In the genomic region with DNA sequence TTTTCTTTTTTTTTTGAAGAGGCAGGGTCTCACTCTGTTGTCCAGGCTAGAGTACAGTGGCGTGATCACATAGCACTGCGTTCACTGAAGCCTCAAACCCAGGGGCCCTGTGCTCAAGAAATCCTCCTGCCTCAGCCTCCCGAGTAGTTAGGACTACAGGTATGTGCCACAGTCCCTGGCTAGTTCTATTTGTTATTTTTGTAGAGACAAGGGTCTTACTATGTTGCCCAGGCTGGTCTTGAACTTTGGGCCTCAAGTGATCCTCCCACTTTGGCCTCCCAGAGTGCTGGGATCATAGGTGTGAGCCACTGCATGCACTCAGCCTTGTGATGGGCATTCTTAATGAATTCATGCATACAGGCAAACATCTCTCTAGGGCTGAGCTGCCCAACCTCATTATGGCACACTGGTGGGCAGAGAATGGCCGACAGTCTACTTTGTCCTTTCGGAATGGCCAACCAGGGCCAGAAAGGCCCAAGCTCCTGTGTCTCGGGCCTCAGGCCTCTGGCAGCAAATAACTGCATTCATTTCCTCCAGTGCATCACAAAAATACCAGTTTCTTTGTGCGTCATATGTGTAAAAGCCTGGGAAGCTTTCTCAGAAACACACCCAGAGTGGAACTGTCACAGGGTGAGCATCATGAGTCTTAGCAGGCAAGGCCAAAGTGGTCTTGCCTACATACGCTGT, we compare ENCODE assay signal across 18 cellular contexts. TPM values are rescaled to one million over a fixed set of nuclear protein-coding genes. Genes with fewer than 3 reads are reported as not detected.
DNase-seq lines count a peak whose midpoint lies in the region; FAIRE-seq and TF ChIP-seq lines count a peak whose summit lies in the region.
"Had no signal": no experiment of that assay in that cellular context is flagged by ENCODE, and none has a peak within 500 bp of the region (broad histone marks: within the 10 kb centered on the region; RNA-seq: fewer than 3 reads in every experiment).

No MANE protein-coding gene starts in this region.

- DNase-seq in activated naive CD4-positive, alpha-beta T cell treated with anti-CD3 and anti-CD28 coated beads, Interleukin-2, amount 50 U/mL, for 16 hours: no peak
- DNase-seq in Karpas-422 (no peak), kidney (no peak), stomach (no peak), erythroblast (lab: John Stamatoyannopoulos, UW) (no peak), epidermal melanocyte (ENCODE audit: insufficient read length, low spot score) (no peak), globus pallidus (ENCODE audit: low spot score) (no peak)
- DNase-seq: activated T-cell treated with anti-CD3 and anti-CD28 coated beads for 4 hours; amniotic stem cell; central memory CD4-positive, alpha-beta T cell; effector CD8-positive, alpha-beta T cell; GM23248; heart right ventricle; mesendoderm; NCI-H1436; T-helper 9 cell had no signal

- peaks cover 16% of the 10 kb centered on the region for H3K36me3 Mint-ChIP-seq in activated naive CD4-positive, alpha-beta T cell treated with anti-CD3 and anti-CD28 coated beads, Interleukin-2, amount 50 U/mL, for 24 hours

- WGBS in stomach, 5 donors: 85 to 91% (median 88%) methylated on average over 8 of the region's 8 CpGs

- H3K9me2 ChIP-seq in Karpas-422 (replicated peaks; ENCODE audit: insufficient read depth, low read length): no peaks in the 10 kb centered on the region

- H3K79me2 ChIP-seq in Karpas-422 (ENCODE audit: low read length): peaks cover 3% of the 10 kb centered on the region; the same call in 1 of the 2 replicates

- H3K27me3 ChIP-seq in Karpas-422 (ENCODE audit: low read length) (no peaks in the 10 kb centered on the region), stomach (no peaks in the 10 kb centered on the region)
- H3K27me3 ChIP-seq: heart right ventricle had no signal

- peak overlapping the region; percentile 95 for H3K27ac Mint-ChIP-seq in activated naive CD4-positive, alpha-beta T cell treated with anti-CD3 and anti-CD28 coated beads, Interleukin-2, amount 50 U/mL, for 24 hours

- no peak for TF ChIP-seq EP300 in stomach (IDR thresholded peaks at IDR 0.05)

- no peak for TF ChIP-seq CTCF in kidney (IDR thresholded peaks at IDR 0.05; ENCODE audit: borderline replicate concordance, extremely low read depth, insufficient read depth)
- TF ChIP-seq CTCF in stomach (IDR thresholded peaks at IDR 0.05): no peak

- peaks cover 78% of the 10 kb centered on the region for H3K4me1 Mint-ChIP-seq in activated naive CD4-positive, alpha-beta T cell treated with anti-CD3 and anti-CD28 coated beads, Interleukin-2, amount 50 U/mL, for 24 hours

- H2AFZ ChIP-seq in Karpas-422 (ENCODE audit: low read length): no peak overlapping the region
- H2AFZ ChIP-seq: GM23248 had no signal

- no peak overlapping the region for H3K4me3 Mint-ChIP-seq in activated naive CD4-positive, alpha-beta T cell treated with anti-CD3 and anti-CD28 coated beads, Interleukin-2, amount 50 U/mL, for 24 hours

- no peaks in the 10 kb centered on the region for H3K9me3 ChIP-seq in Karpas-422 (ENCODE audit: low read length)
- H3K9me3 ChIP-seq in kidney (ENCODE audit: control insufficient read depth in 1 of 2, low read length in 2 of 2): no peaks in the 10 kb centered on the region
- no peaks in the 10 kb centered on the region for H3K9me3 ChIP-seq in stomach
- H3K9me3 ChIP-seq: heart right ventricle had no signal

- TF ChIP-seq POLR2A in stomach (IDR thresholded peaks at IDR 0.05) (no peak), erythroblast (IDR thresholded peaks at IDR 0.05; ENCODE audit: low read length) (no peak)

- H3K9ac ChIP-seq in Karpas-422 (ENCODE audit: low read length) (no peak overlapping the region), kidney (ENCODE audit: low read length in 2 of 2) (peak overlapping the region in 1 of 2 donors; percentile 24)
- H3K9ac ChIP-seq: GM23248 had no signal

- peaks cover 71% of the 10 kb centered on the region for H3K36me3 ChIP-seq in Karpas-422 (ENCODE audit: insufficient read depth, low read length)
- H3K36me3 ChIP-seq in kidney (ENCODE audit: control insufficient read depth in 1 of 2, insufficient read depth in 2 of 2, low read length in 2 of 2): peaks cover 40 to 65% of the 10 kb centered on the region in 2 donors
- H3K36me3 ChIP-seq in stomach: peaks cover 76 to 99% (median 93%) of the 10 kb centered on the region in 4 donors

- no peak overlapping the region for H3K4me2 ChIP-seq in Karpas-422 (ENCODE audit: low read depth, low read length, poor library complexity, severe bottlenecking)

- no peaks in the 10 kb centered on the region for H4K20me1 ChIP-seq in Karpas-422 (ENCODE audit: insufficient read depth, low read depth, low read length)

- H3K4me3 ChIP-seq in Karpas-422 (ENCODE audit: low read length): no peak overlapping the region
- H3K4me3 ChIP-seq in kidney (ENCODE audit: low read length in 2 of 2): no peak overlapping the region
- H3K4me3 ChIP-seq in stomach: no peak overlapping the region
- H3K4me3 ChIP-seq: GM23248, heart right ventricle had no signal

- no peak for FAIRE-seq in kidney (lab: Jason Lieb, UNC)
- FAIRE-seq: RCC 7860 had no signal

- H3K27ac ChIP-seq in Karpas-422 (ENCODE audit: low read length) (peak overlapping the region; percentile 94), kidney (ENCODE audit: low read depth in 2 of 2, low read length in 2 of 2) (peak overlapping the region; percentile 81 to 84), stomach (peak overlapping the region; percentile 20 to 66 (median 51))
- H3K27ac ChIP-seq: GM23248, heart right ventricle had no signal

- intact Hi-C loops in kidney (cut with DNase I): no loop called here
- intact Hi-C loops in stomach (cut with DNase I; ENCODE audit: low total_unique reads): no loop called here

- no peaks in the 10 kb centered on the region for H3K9me3 Mint-ChIP-seq in activated naive CD4-positive, alpha-beta T cell treated with anti-CD3 and anti-CD28 coated beads, Interleukin-2, amount 50 U/mL, for 24 hours

- H3K27me3 Mint-ChIP-seq in activated naive CD4-positive, alpha-beta T cell treated with anti-CD3 and anti-CD28 coated beads, Interleukin-2, amount 50 U/mL, for 24 hours: no peaks in the 10 kb centered on the region

- H3K4me1 ChIP-seq in Karpas-422 (ENCODE audit: low read length): peaks cover 90% of the 10 kb centered on the region
- H3K4me1 ChIP-seq in kidney (ENCODE audit: control insufficient read depth in 1 of 2, insufficient read depth in 1 of 2, low read depth in 1 of 2, low read length in 2 of 2): peaks cover 6 to 15% of the 10 kb centered on the region in 2 donors
- peaks cover 0 to 33% (median 12%) of the 10 kb centered on the region in 4 donors for H3K4me1 ChIP-seq in stomach

RNA-seq across cellular contexts. Expression of gene ANXA6, which starts 27.2 kb away (rescaled TPM):
- total RNA-seq in Karpas-422 (2014; rRNA removed; shearing (Covaris generic); ENCODE audit: low replicate concordance): 277 and 387 TPM in 2 replicates
- total RNA-seq in kidney: 107 TPM
- 183 TPM for polyA plus RNA-seq in kidney (ENCODE audit: insufficient read depth, low read depth, low replicate concordance)
- 100 to 1,000 TPM in 3 of 5 donors, 10 to 100 TPM in 2; 28.4 to 240 (median 133) TPM for total RNA-seq in stomach
- polyA plus RNA-seq in stomach: 100 to 1,000 TPM in 1 of 3 donors, 10 to 100 TPM in 2; 66.0 to 103 (median 73.6) TPM

RNA-seq across cellular contexts. Expression of gene TNIP1, which starts 49.5 kb away (rescaled TPM):
- total RNA-seq in Karpas-422 (2014; rRNA removed; shearing (Covaris generic); ENCODE audit: low replicate concordance): 106 and 205 TPM in 2 replicates
- total RNA-seq in kidney (132 TPM), stomach (100 to 1,000 TPM in 3 of 5 donors, 10 to 100 TPM in 2; 67.4 to 136 (median 118) TPM)
- polyA plus RNA-seq in kidney (ENCODE audit: insufficient read depth, low read depth, low replicate concordance) (109 TPM), stomach (100 to 1,000 TPM in 1 of 3 donors, 10 to 100 TPM in 2; 45.1 to 122 (median 90.8) TPM)
